In genomic region chrX:2426289-2426882, GRCh38 we compare ENCODE assay signal across 27 cellular contexts.
"Had no signal": no experiment of that assay in that cellular context is flagged by ENCODE, and none has a peak within 500 bp of the region (broad histone marks: within the 10 kb centered on the region; RNA-seq: fewer than 3 reads in every experiment).

No MANE protein-coding gene starts in this region.

- H3K27me3 ChIP-seq: adrenal gland, body of pancreas, dorsolateral prefrontal cortex, left lung, pancreas, sigmoid colon, tibial nerve had no signal

- H3K9me3 ChIP-seq: adrenal gland, body of pancreas, lower lobe of right lung, pancreas, prostate gland, sigmoid colon had no signal

- H3K27me3 Mint-ChIP-seq: activated B cell treated with CpG ODN at 0.5 μM for 24 hours; activated naive CD8-positive, alpha-beta T cell; stimulated activated memory B cell treated with anti-CD40 and anti-IgM and Interleukin-4, amounts not matched to agents 10 μg/mL and 1 μg/mL and 100 μg/mL, for 72 hours had no signal

- H3K27ac Mint-ChIP-seq: activated B cell treated with CpG ODN at 0.5 μM for 24 hours; activated naive CD8-positive, alpha-beta T cell; activated T-cell treated with anti-CD3 and anti-CD28 coated beads, Interleukin-2, amount 50 U/mL, for 72 hours; stimulated activated memory B cell treated with anti-CD40 and anti-IgM and Interleukin-4, amounts not matched to agents 10 μg/mL and 1 μg/mL and 100 μg/mL, for 72 hours had no signal

- DNase-seq: activated B cell treated with CpG ODN at 0.5 μM for 24 hours; activated naive CD4-positive, alpha-beta T cell treated with Interleukin-2 at 50 U/mL for 16 hours; activated T-cell treated with anti-CD3 and anti-CD28 coated beads for 4 hours; activated T-cell treated with anti-CD3 and anti-CD28 coated beads, Interleukin-2, amount 50 U/mL, for 72 hours; adrenal gland; aorta; body of pancreas; cerebellar nuclear complex; dorsolateral prefrontal cortex; effector memory CD4-positive, alpha-beta T cell; kidney glomerular epithelial cell; left lung; lower lobe of right lung; mucosa of descending colon; pancreas; retina; sigmoid colon; small intestine; stimulated activated CD4-positive, alpha-beta T cell treated with anti-CD3 and anti-CD28 coated beads, Interleukin-4, amount 100 ng/mL, for 24 hours; T-helper 2 cell had no signal

- H3K4me3 ChIP-seq: adrenal gland, body of pancreas, coronary artery, dorsolateral prefrontal cortex, left lung, lower lobe of right lung, mucosa of descending colon, pancreas, prostate gland, sigmoid colon, tibial nerve had no signal

- H3K4me3 Mint-ChIP-seq: activated B cell treated with CpG ODN at 0.5 μM for 24 hours; activated naive CD8-positive, alpha-beta T cell; activated T-cell treated with anti-CD3 and anti-CD28 coated beads, Interleukin-2, amount 50 U/mL, for 72 hours; nephron; stimulated activated memory B cell treated with anti-CD40 and anti-IgM and Interleukin-4, amounts not matched to agents 10 μg/mL and 1 μg/mL and 100 μg/mL, for 72 hours had no signal

- H3K36me3 ChIP-seq: pancreas, prostate gland had no signal

- H3K27ac ChIP-seq: adrenal gland, body of pancreas, coronary artery, dorsolateral prefrontal cortex, left lung, lower lobe of right lung, pancreas, prostate gland, sigmoid colon, tibial nerve had no signal

- H3K4me1 ChIP-seq: adrenal gland, lower lobe of right lung, pancreas, prostate gland, sigmoid colon, tibial nerve had no signal

- FAIRE-seq: frontal cortex, pancreas, small intestine had no signal

- ATAC-seq: activated T-cell treated with anti-CD3 and anti-CD28 coated beads, Interleukin-2, amount 50 U/mL, for 72 hours; body of pancreas; left lung; lower lobe of right lung; mucosa of descending colon; pancreas; stimulated activated memory B cell treated with anti-CD40 and anti-IgM and Interleukin-4, amounts not matched to agents 10 μg/mL and 1 μg/mL and 100 μg/mL, for 72 hours had no signal
